ENCODE assay signal across 9 cellular contexts in the genomic region with DNA sequence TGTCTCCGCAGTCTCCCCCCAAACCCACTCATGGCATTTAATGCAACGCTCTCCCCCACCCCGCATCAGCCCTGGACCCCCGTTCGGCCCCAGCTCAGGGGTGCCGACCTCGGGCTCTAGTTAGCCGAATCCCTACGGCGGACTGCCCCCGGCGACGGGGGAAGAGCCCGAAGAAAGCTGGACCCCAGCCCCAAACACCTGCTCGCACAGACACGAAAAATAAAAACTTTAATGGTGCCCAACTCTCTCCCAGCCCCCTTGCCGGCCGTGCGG. TPM values are rescaled to one million over a fixed set of nuclear protein-coding genes. Genes with fewer than 3 reads are reported as not detected.
DNase-seq lines count a peak whose midpoint lies in the region; ATAC-seq, FAIRE-seq and TF ChIP-seq lines count a peak whose summit lies in the region.
"Had no signal": no experiment of that assay in that cellular context is flagged by ENCODE, and none has a peak within 500 bp of the region (broad histone marks: within the 10 kb centered on the region; RNA-seq: fewer than 3 reads in every experiment).

No MANE protein-coding gene starts in this region.

- H3K4me1 ChIP-seq in keratinocyte (ENCODE audit: control insufficient read depth, extremely low read depth, insufficient read depth, low read length) = peaks cover 50% of the 10 kb centered on the region

- no peaks in the 10 kb centered on the region for H3K27me3 ChIP-seq in keratinocyte (ENCODE audit: control insufficient read depth, extremely low read depth, insufficient read depth, low read length)

- H3K36me3 Mint-ChIP-seq in activated naive CD8-positive, alpha-beta T cell = no peaks in the 10 kb centered on the region
- H3K36me3 Mint-ChIP-seq in stimulated activated memory B cell treated with anti-CD40 and anti-IgM and Interleukin-4, amounts not matched to agents 10 μg/mL and 1 μg/mL and 100 μg/mL, for 72 hours = peaks cover 15% of the 10 kb centered on the region

- peaks cover 17% of the 10 kb centered on the region for H4K20me1 ChIP-seq in keratinocyte (ENCODE audit: control insufficient read depth, extremely low read depth, insufficient read depth, low read length)

- H3K9me3 ChIP-seq in keratinocyte (ENCODE audit: control insufficient read depth, low read depth, low read length) = no peaks in the 10 kb centered on the region

- peak overlapping the region; percentile 98 for H3K4me3 Mint-ChIP-seq in activated naive CD8-positive, alpha-beta T cell
- H3K4me3 Mint-ChIP-seq in stimulated activated memory B cell treated with anti-CD40 and anti-IgM and Interleukin-4, amounts not matched to agents 10 μg/mL and 1 μg/mL and 100 μg/mL, for 72 hours = peak overlapping the region; percentile 98

- peaks cover 6 to 25% of the 10 kb centered on the region in 2 experiments for H3K36me3 ChIP-seq in keratinocyte (ENCODE audit: control insufficient read depth in 2 of 2, extremely low read depth in 1 of 2, insufficient read depth in 2 of 2, low read length in 2 of 2)

- H3K4me1 Mint-ChIP-seq in activated naive CD8-positive, alpha-beta T cell (ENCODE audit: low read depth) = peaks cover 52% of the 10 kb centered on the region
- peaks cover 38% of the 10 kb centered on the region for H3K4me1 Mint-ChIP-seq in stimulated activated memory B cell treated with anti-CD40 and anti-IgM and Interleukin-4, amounts not matched to agents 10 μg/mL and 1 μg/mL and 100 μg/mL, for 72 hours

- DNase-seq in Jurkat, Clone E6-1 (ENCODE audit: low read depth, low spot score) = no peak
- DNase-seq in keratinocyte (ENCODE audit: low read depth, low spot score) = no peak
- no peak for DNase-seq in middle frontal gyrus (ENCODE audit: extremely low spot score, low spot score)

- dilution Hi-C loops in keratinocyte (cut with MboI; ENCODE audit: extremely low pct_ligation_motif_present, low sequenced_read_pairs) = no loop called here

- H3K27ac Mint-ChIP-seq in activated naive CD8-positive, alpha-beta T cell = peak overlapping the region; percentile 99
- peak overlapping the region; percentile 98 for H3K27ac Mint-ChIP-seq in stimulated activated memory B cell treated with anti-CD40 and anti-IgM and Interleukin-4, amounts not matched to agents 10 μg/mL and 1 μg/mL and 100 μg/mL, for 72 hours

- ATAC-seq in stimulated activated memory B cell treated with anti-CD40 and anti-IgM and Interleukin-4, amounts not matched to agents 10 μg/mL and 1 μg/mL and 100 μg/mL, for 72 hours = peak; percentile 0
- no peak for ATAC-seq in GM19328 (IDR thresholded peaks at IDR 0.05; ENCODE audit: unreplicated experiment)
- no peak for ATAC-seq in HG03571 (IDR thresholded peaks at IDR 0.05; ENCODE audit: unreplicated experiment)
- no peak for ATAC-seq in GM18520 (IDR thresholded peaks at IDR 0.05; ENCODE audit: unreplicated experiment)

- peak overlapping the region; percentile 95 for H3K9ac ChIP-seq in keratinocyte (ENCODE audit: control insufficient read depth, extremely low read depth, insufficient read depth, low read length)

- H3K27ac ChIP-seq in keratinocyte (ENCODE audit: control insufficient read depth, insufficient read depth, low read length) = peak overlapping the region; percentile 97

- peak overlapping the region; percentile 77 for H3K4me2 ChIP-seq in keratinocyte (ENCODE audit: control insufficient read depth, extremely low read depth, insufficient read depth, low read depth, low read length)

- H3K9me3 Mint-ChIP-seq in activated naive CD8-positive, alpha-beta T cell (ENCODE audit: low read depth) = no peaks in the 10 kb centered on the region
- H3K9me3 Mint-ChIP-seq in stimulated activated memory B cell treated with anti-CD40 and anti-IgM and Interleukin-4, amounts not matched to agents 10 μg/mL and 1 μg/mL and 100 μg/mL, for 72 hours = no peaks in the 10 kb centered on the region

- no peak overlapping the region for H2AFZ ChIP-seq in keratinocyte (ENCODE audit: control insufficient read depth, low read length)

- H3K4me3 ChIP-seq in Jurkat, Clone E6-1 (ENCODE audit: low read length) = peak overlapping the region; percentile 89
- H3K4me3 ChIP-seq in keratinocyte (ENCODE audit: control insufficient read depth in 2 of 3, extremely low read depth in 1 of 3, insufficient read depth in 2 of 3, low read depth in 1 of 3, low read length in 3 of 3) = peak overlapping the region; percentile 80 to 98 (median 91)

- H3K9me1 ChIP-seq in keratinocyte (ENCODE audit: control insufficient read depth, extremely low read depth, insufficient read depth, low read length) = no peaks in the 10 kb centered on the region

- FAIRE-seq in keratinocyte (lab: Jason Lieb, UNC) = no peak
- FAIRE-seq: TTC549 had no signal

- no peak for TF ChIP-seq CTCF in keratinocyte (optimal IDR thresholded peaks at IDR 0.05 in 1 of 3, IDR thresholded peaks at IDR 0.05 in 1 of 3, conservative IDR thresholded peaks at IDR 0.05 in 1 of 3; ENCODE audit: extremely low read depth in 1 of 3, insufficient read depth in 2 of 3, low read length in 3 of 3)

- no peaks in the 10 kb centered on the region for H3K27me3 Mint-ChIP-seq in activated naive CD8-positive, alpha-beta T cell
- peaks cover 14% of the 10 kb centered on the region for H3K27me3 Mint-ChIP-seq in stimulated activated memory B cell treated with anti-CD40 and anti-IgM and Interleukin-4, amounts not matched to agents 10 μg/mL and 1 μg/mL and 100 μg/mL, for 72 hours

- peaks cover 48% of the 10 kb centered on the region for H3K79me2 ChIP-seq in keratinocyte (ENCODE audit: control insufficient read depth, insufficient read depth, low read length)

RNA-seq across cellular contexts. Expression of gene RCC2, which starts 0.6 kb away (rescaled TPM):
- 94.1 TPM for polyA plus RNA-seq in Jurkat, Clone E6-1 (2012; ENCODE audit: insufficient read depth, insufficient read length)
- polyA plus RNA-seq in keratinocyte = 29.4 to 103 TPM (median 45.2 TPM) in 3 replicates
- polyA plus RNA-seq in keratinocyte (2011; ENCODE audit: low read depth) = 27.6 TPM
- 53.0 and 56.5 TPM in 2 replicates for polyA plus RNA-seq in keratinocyte (2011; cell fraction: cytosol; rRNA removed)
- polyA plus RNA-seq in keratinocyte (2011; cell fraction: nucleus; rRNA removed) = 106 and 109 TPM in 2 replicates
- 81.8 and 95.7 TPM in 2 replicates for polyA plus RNA-seq in keratinocyte (2012; ENCODE audit: low replicate concordance)
- 76.6 to 117 TPM (median 85.3 TPM) in 3 replicates for polyA minus RNA-seq in keratinocyte
- polyA minus RNA-seq in keratinocyte (2011; cell fraction: cytosol; rRNA and poly(A)+ RNA removed) = 95.5 TPM
- 49.8 and 50.0 TPM in 2 replicates for polyA minus RNA-seq in keratinocyte (2011; cell fraction: nucleus; rRNA and poly(A)+ RNA removed)
